In genomic region chr20:34710568-34710839, GRCh38 we compare ENCODE assay signal across 8 cellular contexts. TPM values are rescaled to one million over a fixed set of nuclear protein-coding genes. Genes with fewer than 3 reads are reported as not detected.
DNase-seq lines count a peak whose midpoint lies in the region; ATAC-seq and TF ChIP-seq lines count a peak whose summit lies in the region.

No MANE protein-coding gene starts in this region.

- TF ChIP-seq CTCF in Calu3 (IDR thresholded peaks at IDR 0.05; ENCODE audit: unreplicated experiment) (no peak), epithelial cell of esophagus (IDR thresholded peaks at IDR 0.05; ENCODE audit: insufficient read depth, low read depth, low read length, missing control alignments) (no peak), prostate gland (IDR thresholded peaks at IDR 0.05) (no peak)

- CTCF ChIA-PET in Calu3 (lab: Charles Lee), result interaction anchor here (0.8 kb wide), 1 partner anchor 59 kb away, joined by 3 read pairs; no protein-coding TSS in a partner anchor

- peak overlapping the region; percentile 72 for H3K27ac Mint-ChIP-seq in Calu3 (ENCODE audit: unreplicated experiment)

- no peaks in the 10 kb centered on the region for H3K9me3 Mint-ChIP-seq in Calu3 (ENCODE audit: low read depth, unreplicated experiment)

- peaks cover 50% of the 10 kb centered on the region for H3K36me3 Mint-ChIP-seq in Calu3 (ENCODE audit: insufficient read depth, unreplicated experiment)

- H3K4me1 Mint-ChIP-seq in Calu3 (ENCODE audit: low read depth, unreplicated experiment), result peaks cover 38% of the 10 kb centered on the region

- no peak for ATAC-seq in HG03025 (IDR thresholded peaks at IDR 0.05; ENCODE audit: low FRiP score, unreplicated experiment)
- no peak for ATAC-seq in HG03432 (IDR thresholded peaks at IDR 0.05; ENCODE audit: unreplicated experiment)

- H3K9me3 ChIP-seq in NT2/D1 (ENCODE audit: insufficient read depth, low read length) (no peaks in the 10 kb centered on the region), prostate gland (no peaks in the 10 kb centered on the region)

- no peak for TF ChIP-seq POLR2A in prostate gland (IDR thresholded peaks at IDR 0.05)

- H3K4me3 ChIP-seq in NT2/D1 (ENCODE audit: insufficient read length, low read depth) (peak overlapping the region; percentile 64), epithelial cell of esophagus (ENCODE audit: low read length) (peak overlapping the region; percentile 40), prostate gland (peak overlapping the region; percentile 59 to 67)

- intact Hi-C loops in Calu3 (cut with micrococcal nuclease; ENCODE audit: unreplicated experiment), result loop anchor here (10.0 kb wide), 2 partner anchors 64 to 516 kb away; no protein-coding TSS in a partner anchor
- intact Hi-C loops in prostate gland (cut with DNase I), result loop anchor here (2.0 kb wide), 1 partner anchor 130 kb away; no protein-coding TSS in a partner anchor

- peak overlapping the region; percentile 81 for H3K9ac ChIP-seq in NT2/D1 (ENCODE audit: insufficient read length, low read depth)

- peaks cover 17% of the 10 kb centered on the region for H3K27me3 Mint-ChIP-seq in Calu3 (ENCODE audit: unreplicated experiment)

- H3K27me3 ChIP-seq in NT2/D1 (ENCODE audit: insufficient read depth, insufficient read length), result peaks cover 24% of the 10 kb centered on the region
- H3K27me3 ChIP-seq in prostate gland (replicated peaks; ENCODE audit: insufficient read depth), result no peaks in the 10 kb centered on the region

- H3K36me3 ChIP-seq in NT2/D1 (ENCODE audit: insufficient read depth, insufficient read length, low read length) (peaks cover 29% of the 10 kb centered on the region), prostate gland (no peaks in the 10 kb centered on the region)

- BruUV-seq in Calu3 (replicated peaks; lab: Mats Ljungman, UMichigan), result no TSS peak

- DNase-seq in Calu3 (no peak), NT2/D1 (ENCODE audit: low read depth, low spot score) (no peak), epithelial cell of esophagus (ENCODE audit: low read depth) (no peak), prostate gland (ENCODE audit: low spot score) (no peak), MV-4-11 (lab: John Stamatoyannopoulos, UW) (no peak)
- no peak for DNase-seq in effector CD4-positive, alpha-beta T cell

- peak overlapping the region; percentile 89 to 99 for H3K27ac ChIP-seq in prostate gland

- peak overlapping the region; percentile 87 for H3K4me3 Mint-ChIP-seq in Calu3 (ENCODE audit: low read depth, unreplicated experiment)

- H3K4me1 ChIP-seq in NT2/D1 (ENCODE audit: insufficient read depth, insufficient read length) (peaks cover 12% of the 10 kb centered on the region), prostate gland (replicated peaks) (peaks cover 5% of the 10 kb centered on the region)

RNA-seq across cellular contexts. Expression of gene TP53INP2, which starts 6.4 kb away (rescaled TPM):
- total RNA-seq in Calu3 (2022) (5.0 and 5.2 TPM in 2 replicates), prostate gland (10 to 100 TPM; 26.0 to 39.4 TPM)

RNA-seq across cellular contexts. Expression of gene PIGU, which starts 33.6 kb away (rescaled TPM):
- 42.8 and 44.6 TPM in 2 replicates for total RNA-seq in Calu3 (2022)
- total RNA-seq in prostate gland, result 10 to 100 TPM; 18.2 to 26.4 TPM
